ENCODE assay signal across 14 cellular contexts in the genomic region with DNA sequence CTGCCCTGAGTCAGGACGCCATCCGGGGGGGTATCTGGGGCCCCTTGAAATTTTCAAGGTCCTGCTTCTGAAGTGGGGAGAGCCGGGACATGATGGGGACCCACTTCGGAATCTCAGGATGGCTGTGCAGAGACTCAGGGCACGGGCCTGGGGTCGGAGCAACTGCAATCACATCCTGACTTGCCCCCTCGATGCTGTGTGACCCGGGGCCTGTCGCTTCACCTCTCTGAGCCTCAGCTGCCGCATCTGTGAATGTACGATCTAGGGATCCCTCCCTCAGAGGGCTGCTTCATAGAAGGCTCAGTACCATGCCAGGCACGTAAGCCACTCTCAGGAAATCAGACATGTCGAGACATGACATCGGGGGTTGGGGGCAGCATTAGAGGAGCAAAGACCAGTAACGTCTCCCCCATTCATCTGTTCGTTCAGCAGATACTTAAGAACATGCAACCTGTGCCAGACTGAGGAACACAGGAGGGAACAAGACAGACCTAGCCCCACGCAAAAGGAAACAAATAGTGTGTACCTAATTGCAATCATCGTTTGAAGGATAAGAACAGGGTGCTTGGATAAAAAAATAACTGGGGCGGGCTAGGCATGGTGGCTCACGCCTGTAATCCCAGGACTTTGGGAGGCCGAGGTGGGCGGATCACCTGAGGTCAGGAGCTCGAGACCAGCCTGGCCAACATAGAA.
DNase-seq lines count a peak whose midpoint lies in the region; ATAC-seq, FAIRE-seq and TF ChIP-seq lines count a peak whose summit lies in the region.
"Had no signal": no experiment of that assay in that cellular context is flagged by ENCODE, and none has a peak within 500 bp of the region (broad histone marks: within the 10 kb centered on the region; RNA-seq: fewer than 3 reads in every experiment).

No MANE protein-coding gene starts in this region.

- H3K79me2 ChIP-seq in smooth muscle cell (ENCODE audit: low read depth): no peaks in the 10 kb centered on the region

- FAIRE-seq in RCC 7860 (lab: Jason Lieb, UNC): no peak

- H3K4me1 ChIP-seq in RWPE2 (ENCODE audit: insufficient read depth, poor library complexity, severe bottlenecking) (peaks cover 22% of the 10 kb centered on the region), foreskin keratinocyte (peaks cover 20% of the 10 kb centered on the region), smooth muscle cell (ENCODE audit: low read depth) (no peaks in the 10 kb centered on the region)

- no peak overlapping the region for H2AFZ ChIP-seq in smooth muscle cell (ENCODE audit: low read depth)

- H3K27me3 ChIP-seq in RWPE2 (ENCODE audit: insufficient read depth, poor library complexity, severe bottlenecking): no peaks in the 10 kb centered on the region
- no peaks in the 10 kb centered on the region for H3K27me3 ChIP-seq in foreskin keratinocyte
- no peaks in the 10 kb centered on the region for H3K27me3 ChIP-seq in smooth muscle cell (ENCODE audit: low read depth)

- H3K4me3 ChIP-seq in RWPE2 (ENCODE audit: severe bottlenecking): no peak overlapping the region
- no peak overlapping the region for H3K4me3 ChIP-seq in smooth muscle cell

- H3K4me2 ChIP-seq in smooth muscle cell: peak overlapping the region; percentile 58

- H3K36me3 ChIP-seq in RWPE2 (ENCODE audit: low read depth) (no peaks in the 10 kb centered on the region), smooth muscle cell (ENCODE audit: low read depth) (no peaks in the 10 kb centered on the region)

- no peaks in the 10 kb centered on the region for H3F3A ChIP-seq in smooth muscle cell (ENCODE audit: low read depth)

- H3K9ac ChIP-seq in smooth muscle cell (ENCODE audit: low read depth): peak overlapping the region; percentile 70

- no peaks in the 10 kb centered on the region for H4K20me1 ChIP-seq in smooth muscle cell (ENCODE audit: low read depth)

- H3K27ac ChIP-seq in RWPE2 (ENCODE audit: poor library complexity, severe bottlenecking) (peak overlapping the region; percentile 80), foreskin keratinocyte (peak overlapping the region; percentile 55), smooth muscle cell (ENCODE audit: low read depth) (peak overlapping the region; percentile 90)
- H3K27ac ChIP-seq: 22Rv1 had no signal

- peak; percentile 4 for DNase-seq in NCI-H1436 (lab: John Stamatoyannopoulos, UW)
- DNase-seq in NCI-H1436 treated with DMSO at 0.1 percent for 48 hours (lab: John Stamatoyannopoulos, UW): no peak
- DNase-seq in RWPE2 (ENCODE audit: low spot score): no peak
- DNase-seq in foreskin keratinocyte: peak in 1 of 2 donors; percentile 22
- DNase-seq in smooth muscle cell (lab: John Stamatoyannopoulos, UW; ENCODE audit: unreplicated experiment): no peak
- no peak for DNase-seq in activated effector memory CD4-positive, alpha-beta T cell treated with anti-CD3 and anti-CD28 coated beads, Interleukin-2, amount 50 U/mL, for 16 hours
- no peak for DNase-seq in activated CD4-positive, alpha-beta T cell treated with anti-CD3 and anti-CD28 coated beads, Interleukin-2, amount 50 U/mL, for 1 hour
- no peak for DNase-seq in RCC 7860 (ENCODE audit: low spot score)
- DNase-seq: activated CD4-positive, alpha-beta T cell treated with anti-CD3 and anti-CD28 coated beads for 48 hours; activated T-cell treated with anti-CD3 and anti-CD28 coated beads for 4 hours; CD4-positive, CD25-positive, alpha-beta regulatory T cell; endodermal cell; stimulated activated naive B cell treated with anti-CD40 and anti-IgM and Interleukin-4, amounts not matched to agents 10 μg/mL and 1 μg/mL and 100 μg/mL, for 72 hours had no signal

- 91% methylated on average over 23 of the region's 23 CpGs for whole genome bisulfite sequencing in smooth muscle cell (ENCODE audit: low lambda C conversion rate)

- H3K9me3 ChIP-seq in RWPE2 (ENCODE audit: severe bottlenecking): no peaks in the 10 kb centered on the region
- H3K9me3 ChIP-seq in smooth muscle cell (replicated peaks; ENCODE audit: low read depth): no peaks in the 10 kb centered on the region

- TF ChIP-seq CTCF in RWPE2 (IDR thresholded peaks at IDR 0.05; ENCODE audit: poor library complexity, severe bottlenecking) (no peak), foreskin keratinocyte (conservative IDR thresholded peaks at IDR 0.05) (no peak), smooth muscle cell (IDR thresholded peaks at IDR 0.05; ENCODE audit: borderline replicate concordance, insufficient read depth, poor library complexity, severe bottlenecking) (no peak)

- ATAC-seq in RWPE2 (ENCODE audit: low read depth) (no peak), foreskin keratinocyte (no peak)
